Comparison of ENCODE assay signal across 8 cellular contexts in genomic region chr18:75208836-75209128, GRCh38. TPM values are rescaled to one million over a fixed set of nuclear protein-coding genes. Genes with fewer than 3 reads are reported as not detected.
A peak's percentile ranks its signal among the peaks of the same experiment; 100 is the strongest.
DNase-seq lines count a peak whose midpoint lies in the region; ATAC-seq and TF ChIP-seq lines count a peak whose summit lies in the region.

No MANE protein-coding gene starts in this region.

- peak overlapping the region; percentile 55; the same call in 1 of the 2 replicates for H3K18ac ChIP-seq in IMR-90 (ENCODE audit: low read depth, low read length)

- peaks cover 4% of the 10 kb centered on the region; the same call in 1 of the 2 replicates for H4K20me1 ChIP-seq in IMR-90 (ENCODE audit: insufficient read depth, low read length)

- H3K23ac ChIP-seq in IMR-90 (ENCODE audit: low read depth, low read length), result no peak overlapping the region

- H4K91ac ChIP-seq in IMR-90 (ENCODE audit: insufficient read depth, low read depth, low read length), result peak overlapping the region; percentile 54

- H3K4ac ChIP-seq in IMR-90 (ENCODE audit: low read depth, low read length), result peak overlapping the region; percentile 84

- intact Hi-C loops in IMR-90 (cut with micrococcal nuclease), result loop anchor here (5.0 to 10.0 kb wide), 5 partner anchors 264 to 1139 kb away; no protein-coding TSS in a partner anchor

- H3K56ac ChIP-seq in IMR-90 (ENCODE audit: extremely low read depth, insufficient read depth, low read length), result peak overlapping the region; percentile 68; the same call in 1 of the 2 replicates

- H3K4me1 ChIP-seq in IMR-90 (ENCODE audit: control insufficient read depth, insufficient read depth, low read length), result peaks cover 7% of the 10 kb centered on the region

- peaks cover 0 to 29% (median 10%) of the 10 kb centered on the region in 3 donors for H3K27me3 Mint-ChIP-seq in naive B cell

- peak overlapping the region; percentile 85 for H3K9ac ChIP-seq in IMR-90 (ENCODE audit: low read depth, low read length)

- in situ Hi-C loops in IMR-90 (cut with MboI; ENCODE audit: low sequenced_read_pairs), result loop anchor here (5.0 to 25.0 kb wide), 2 partner anchors 274 to 1154 kb away; no protein-coding TSS in a partner anchor

- no peaks in the 10 kb centered on the region for H3K36me3 ChIP-seq in IMR-90 (ENCODE audit: control insufficient read depth, insufficient read depth, low read length)

- no peaks in the 10 kb centered on the region for H3K9me3 Mint-ChIP-seq in naive B cell

- no CpG with 5 or more reads among the region's 34 CpGs for WGBS in IMR-90 (ENCODE audit: extremely low coverage in 2 of 2, insufficient read length in 1 of 2), 2 experiments

- H2AK9ac ChIP-seq in IMR-90 (replicated peaks; ENCODE audit: low read depth, low read length, poor library complexity), result peak overlapping the region; percentile 71

- 0 out of 2 replicates have a peak overlapping the region, but pooled peaks have one; percentile 36 for H3K4me2 ChIP-seq in IMR-90 (ENCODE audit: low read depth, low read length)

- 0 out of 2 replicates have a peak overlapping the region, but pooled peaks have one; percentile 45 for H2BK120ac ChIP-seq in IMR-90 (ENCODE audit: low read depth, low read length)

- H4K5ac ChIP-seq in IMR-90 (ENCODE audit: low read depth, low read length), result 0 out of 2 replicates have a peak overlapping the region, but pooled peaks have one; percentile 46

- peak overlapping the region in 1 of 6 donors; percentile 91 for H3K27ac Mint-ChIP-seq in naive B cell

- ATAC-seq in GM19468 (IDR thresholded peaks at IDR 0.05; ENCODE audit: extremely low read depth, unreplicated experiment) (peak; percentile 6), IMR-90 (ENCODE audit: low read depth) (no peak), naive B cell (ENCODE audit: low read depth in 2 of 2) (peak in 1 of 2 donors; percentile 5)

- H3K4me3 ChIP-seq in IMR-90 (ENCODE audit: insufficient read depth, low read depth, low read length), result peak overlapping the region; percentile 90

- H3K27ac ChIP-seq in IMR-90 (ENCODE audit: insufficient read depth, low read length), result peak overlapping the region; percentile 98
- peak overlapping the region; percentile 90 for H3K27ac ChIP-seq in caudate nucleus (ENCODE audit: low read depth, low read length)

- no peaks in the 10 kb centered on the region for H3K27me3 ChIP-seq in IMR-90 (ENCODE audit: control insufficient read depth, insufficient read depth, low read length)

- H3K14ac ChIP-seq in IMR-90 (replicated peaks; ENCODE audit: low read depth, low read length), result peak overlapping the region; percentile 61; the same call in 1 of the 2 replicates

- no peak overlapping the region for H2BK20ac ChIP-seq in IMR-90 (ENCODE audit: low read depth, low read length)

- TF ChIP-seq POLR2A in IMR-90 (IDR thresholded peaks at IDR 0.05; ENCODE audit: low read depth, low read length), result no peak

- dilution Hi-C loops in IMR-90 (cut with HindIII; ENCODE audit: low sequenced_read_pairs, unreplicated experiment), result no loop called here

- peak overlapping the region; percentile 88 for H2AFZ ChIP-seq in IMR-90 (replicated peaks; ENCODE audit: low read length, poor library complexity)

- H3K4me1 Mint-ChIP-seq in naive B cell, result peaks cover 51 to 59% (median 57%) of the 10 kb centered on the region in 3 donors

- POLR2A ChIA-PET in IMR-90 (lab: Charles Lee; ENCODE audit: unreplicated experiment), result interaction anchor here (0.6 kb wide), 2 partner anchors 200 to 1225 kb away, joined by 3 read pairs; no protein-coding TSS in a partner anchor

- TF ChIP-seq RAD21 in IMR-90 (IDR thresholded peaks at IDR 0.05; ENCODE audit: low read length), result no peak

- CTCF ChIA-PET in IMR-90 (lab: Yijun Ruan, JAX), result no interaction called here

- peak overlapping the region in 1 of 2 experiments; percentile 49; a peak in 2 of 4 replicates for H4K8ac ChIP-seq in IMR-90 (ENCODE audit: low read depth in 2 of 2, low read length in 2 of 2)

- no peak for TF ChIP-seq CTCF in IMR-90 (conservative IDR thresholded peaks at IDR 0.05; ENCODE audit: low read depth, low read length)

- H3K9me1 ChIP-seq in IMR-90 (ENCODE audit: insufficient read depth, low read length), result no peaks in the 10 kb centered on the region

- no peaks in the 10 kb centered on the region for H3K36me3 Mint-ChIP-seq in naive B cell

- peak overlapping the region; percentile 91 for H2BK5ac ChIP-seq in IMR-90 (ENCODE audit: low read depth, low read length, poor library complexity, severe bottlenecking)

- H2BK15ac ChIP-seq in IMR-90 (ENCODE audit: low read depth, low read length), result no peak overlapping the region

- H3K79me1 ChIP-seq in IMR-90 (ENCODE audit: low read depth in 1 of 2, low read length in 2 of 2), result peaks cover 9 to 25% of the 10 kb centered on the region in 2 experiments

- H2AK5ac ChIP-seq in IMR-90 (ENCODE audit: low read depth, low read length), result no peak overlapping the region; the same call in 1 of the 2 replicates

- peak overlapping the region; percentile 29 to 100 (median 96) for H3K4me3 Mint-ChIP-seq in naive B cell

- BruUV-seq in IMR-90 (replicated peaks; lab: Mats Ljungman, UMichigan), result no TSS peak

- H3K9me3 ChIP-seq in IMR-90 (ENCODE audit: control insufficient read depth, insufficient read depth, low read length), result no peaks in the 10 kb centered on the region

- DNase-seq in CD1c-positive myeloid dendritic cell (ENCODE audit: extremely low spot score) (peak; percentile 58), IMR-90 (no peak), caudate nucleus (lab: John Stamatoyannopoulos, UW) (peak in 18 of 61 donors; percentile 51 to 82 (median 68)), naive B cell (no peak), putamen (ENCODE audit: low spot score) (no peak), superior temporal gyrus (ENCODE audit: extremely low spot score) (no peak), NCI-H1048 (lab: John Stamatoyannopoulos, UW) (no peak)

TF ChIP-seq in IMR-90, 13 proteins besides CTCF, POLR2A, EP300 and RAD21:
- TF ChIP-seq CEBPB (IDR thresholded peaks at IDR 0.05; ENCODE audit: low read depth, low read length), result no peak
- no peak for TF ChIP-seq RCOR1 (IDR thresholded peaks at IDR 0.05; ENCODE audit: insufficient replicate concordance, low read length)
- TF ChIP-seq FOS (IDR thresholded peaks at IDR 0.05; ENCODE audit: low read depth, low read length), result no peak
- TF ChIP-seq MAZ (IDR thresholded peaks at IDR 0.05; ENCODE audit: borderline replicate concordance, low read depth, low read length), result no peak
- TF ChIP-seq SMC3 (IDR thresholded peaks at IDR 0.05; ENCODE audit: low read depth, low read length), result no peak
- TF ChIP-seq MXI1 (IDR thresholded peaks at IDR 0.05; ENCODE audit: borderline replicate concordance, low read depth, low read length), result no peak
- TF ChIP-seq NFE2L2 (IDR thresholded peaks at IDR 0.05; ENCODE audit: low read depth, low read length), result no peak
- no peak for TF ChIP-seq CHD1 (IDR thresholded peaks at IDR 0.05; ENCODE audit: low read depth, low read length)
- TF ChIP-seq, protein P1, sequence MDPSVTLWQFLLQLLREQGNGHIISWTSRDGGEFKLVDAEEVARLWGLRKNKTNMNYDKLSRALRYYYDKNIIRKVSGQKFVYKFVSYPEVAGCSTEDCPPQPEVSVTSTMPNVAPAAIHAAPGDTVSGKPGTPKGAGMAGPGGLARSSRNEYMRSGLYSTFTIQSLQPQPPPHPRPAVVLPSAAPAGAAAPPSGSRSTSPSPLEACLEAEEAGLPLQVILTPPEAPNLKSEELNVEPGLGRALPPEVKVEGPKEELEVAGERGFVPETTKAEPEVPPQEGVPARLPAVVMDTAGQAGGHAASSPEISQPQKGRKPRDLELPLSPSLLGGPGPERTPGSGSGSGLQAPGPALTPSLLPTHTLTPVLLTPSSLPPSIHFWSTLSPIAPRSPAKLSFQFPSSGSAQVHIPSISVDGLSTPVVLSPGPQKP (IDR thresholded peaks at IDR 0.05; ENCODE audit: borderline replicate concordance, low read depth, low read length), result no peak
- no peak for TF ChIP-seq BHLHE40 (IDR thresholded peaks at IDR 0.05; ENCODE audit: low read depth, low read length)
- no peak for TF ChIP-seq MAFK (IDR thresholded peaks at IDR 0.05; ENCODE audit: low read depth, low read length)

RNA-seq across cellular contexts. Expression of gene PTGR3, which starts 0.2 kb away (rescaled TPM):
- 16.1 and 16.9 TPM in 2 replicates for total RNA-seq in IMR-90 (2012; rRNA removed)
- polyA plus RNA-seq in IMR-90 (2012; rRNA removed) (24.6 and 26.4 TPM in 2 replicates), naive B cell (ENCODE audit: low read depth in 6 of 6) (10 to 100 TPM; 14.7 to 36.8 (median 22.5) TPM)
- 8.9 and 21.0 TPM in 2 replicates for polyA plus RNA-seq in IMR-90 (2012; cell fraction: cytosol; rRNA removed)
- 22.4 and 44.0 TPM in 2 replicates for polyA plus RNA-seq in IMR-90 (2012; cell fraction: nucleus; rRNA removed; ENCODE audit: low replicate concordance)

RNA-seq across cellular contexts. Expression of gene TSHZ1, which starts 1.8 kb away (rescaled TPM):
- total RNA-seq in IMR-90 (2012; rRNA removed), result 9.2 and 10.0 TPM in 2 replicates
- polyA plus RNA-seq in IMR-90 (2012; rRNA removed) (6.4 and 7.1 TPM in 2 replicates), naive B cell (ENCODE audit: low read depth in 6 of 6) (1 to 10 TPM in 5 of 6 donors, under 1 TPM in 1; 0.41 to 2.2 (median 1.7) TPM)
- 2.8 and 4.6 TPM in 2 replicates for polyA plus RNA-seq in IMR-90 (2012; cell fraction: cytosol; rRNA removed)
- 4.5 and 4.9 TPM in 2 replicates for polyA plus RNA-seq in IMR-90 (2012; cell fraction: nucleus; rRNA removed; ENCODE audit: low replicate concordance)
